Comparison of ENCODE assay signal across 1 cellular context in genomic region chr1:153542956-153543737, GRCh38.
TF ChIP-seq lines count a peak whose summit lies in the region.

No MANE protein-coding gene starts in this region.

TF ChIP-seq in HEK293, 187 proteins besides CTCF, POLR2A, EP300 and RAD21 (continued from another document):
- peak; percentile 95 for TF ChIP-seq PRDM10 (tag by site-specific recombination; IDR thresholded peaks at IDR 0.05)
- no peak for TF ChIP-seq ZNF488 (tag by site-specific recombination; IDR thresholded peaks at IDR 0.05)
